Comparison of ENCODE assay signal across 16 cellular contexts in genomic region chr2:128689971-128690370, GRCh38.
"Had no signal": no experiment of that assay in that cellular context is flagged by ENCODE, and none has a peak within 500 bp of the region (broad histone marks: within the 10 kb centered on the region; RNA-seq: fewer than 3 reads in every experiment).

No MANE protein-coding gene starts in this region.

- DNase-seq: activated CD4-positive, alpha-beta T cell treated with anti-CD3 and anti-CD28 coated beads for 4 hours; activated T-cell treated with anti-CD3 and anti-CD28 coated beads for 4 hours; endodermal cell; erythroblast; hippocampal formation; lower lobe of right lung; naive thymus-derived CD4-positive, alpha-beta T cell; nucleus accumbens; right lobe of liver; spleen; stimulated activated CD4-positive, alpha-beta T cell treated with anti-CD3 and anti-CD28 coated beads, Interleukin-1b, Interleukin-23, amount 100 ng/mL, for 48 hours; stimulated activated naive CD4-positive, alpha-beta T cell treated with Interleukin-2 at 50 U/mL for 16 hours had no signal

- H3K4me1 ChIP-seq: lower lobe of right lung, right lobe of liver had no signal

- H3K4me1 Mint-ChIP-seq: endodermal cell had no signal

- H3K9me3 Mint-ChIP-seq: activated naive CD4-positive, alpha-beta T cell treated with anti-CD3 and anti-CD28 coated beads, Interleukin-2, amount 50 U/mL, for 72 hours; naive thymus-derived CD4-positive, alpha-beta T cell; T-helper 1 cell treated with Interleukin-12 subunit alpha and Interleukin-12 subunit beta and Interleukin-4 antibody, amounts not matched to agents 30 μg/mL and 1 μg/mL, for 36 hours had no signal

- ATAC-seq: activated naive CD4-positive, alpha-beta T cell treated with anti-CD3 and anti-CD28 coated beads, Interleukin-2, amount 50 U/mL, for 72 hours; lower lobe of right lung; naive thymus-derived CD4-positive, alpha-beta T cell had no signal

- H3K27ac ChIP-seq: lower lobe of right lung, right lobe of liver, spleen had no signal

- H3K9me3 ChIP-seq: lower lobe of right lung, right lobe of liver, spleen had no signal

- H3K4me3 ChIP-seq: lower lobe of right lung, right lobe of liver, spleen had no signal

- H3K36me3 Mint-ChIP-seq: activated naive CD4-positive, alpha-beta T cell treated with anti-CD3 and anti-CD28 coated beads, Interleukin-2, amount 50 U/mL, for 72 hours; naive thymus-derived CD4-positive, alpha-beta T cell had no signal

- H3K27me3 ChIP-seq: right lobe of liver, spleen had no signal

- H3K27ac Mint-ChIP-seq: activated naive CD4-positive, alpha-beta T cell treated with anti-CD3 and anti-CD28 coated beads, Interleukin-2, amount 50 U/mL, for 72 hours; endodermal cell; progenitor cell of endocrine pancreas; T-helper 1 cell treated with Interleukin-12 subunit alpha and Interleukin-12 subunit beta and Interleukin-4 antibody, amounts not matched to agents 30 μg/mL and 1 μg/mL, for 36 hours had no signal

- FAIRE-seq: urothelium cell line had no signal

- H3K4me3 Mint-ChIP-seq: endodermal cell; T-helper 1 cell treated with Interleukin-12 subunit alpha and Interleukin-12 subunit beta and Interleukin-4 antibody, amounts not matched to agents 30 μg/mL and 1 μg/mL, for 36 hours had no signal

- H3K36me3 ChIP-seq: lower lobe of right lung, right lobe of liver, spleen had no signal
